33 cellular contexts compared by ENCODE assay signal in the genomic region with DNA sequence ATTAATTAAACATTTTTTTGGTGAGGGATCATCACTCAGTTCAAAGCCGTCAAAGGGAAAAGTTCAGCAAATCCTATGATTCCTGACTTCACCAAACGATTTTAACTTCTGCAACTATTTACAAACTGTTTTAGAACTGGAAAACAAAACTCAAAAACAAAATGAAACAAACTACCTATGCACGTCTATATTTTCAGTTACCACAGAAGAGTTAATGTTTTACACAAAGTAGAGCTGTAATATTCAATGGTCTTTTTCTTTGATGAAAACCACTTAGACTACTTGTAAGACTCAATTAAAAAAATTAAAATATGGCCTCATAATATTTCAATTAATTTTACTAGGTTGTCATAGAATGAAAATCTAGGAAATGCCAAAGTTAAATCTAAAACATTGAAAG.
A peak's percentile ranks its signal among the peaks of the same experiment; 100 is the strongest.
DNase-seq lines count a peak whose midpoint lies in the region; ATAC-seq and TF ChIP-seq lines count a peak whose summit lies in the region.
"Had no signal": no experiment of that assay in that cellular context is flagged by ENCODE, and none has a peak within 500 bp of the region (broad histone marks: within the 10 kb centered on the region; RNA-seq: fewer than 3 reads in every experiment).

No MANE protein-coding gene starts in this region.

- ATAC-seq in GM18861 (IDR thresholded peaks at IDR 0.05; ENCODE audit: unreplicated experiment) (peak; percentile 85), GM21381 (IDR thresholded peaks at IDR 0.05; ENCODE audit: unreplicated experiment) (peak; percentile 76), HG03097 (IDR thresholded peaks at IDR 0.05; ENCODE audit: low FRiP score, unreplicated experiment) (peak; percentile 84), HG03439 (IDR thresholded peaks at IDR 0.05; ENCODE audit: unreplicated experiment) (no peak), GM21576 (IDR thresholded peaks at IDR 0.05; ENCODE audit: unreplicated experiment) (no peak), HG02885 (IDR thresholded peaks at IDR 0.05; ENCODE audit: poor library complexity, unreplicated experiment) (no peak)
- ATAC-seq: activated T-cell treated with anti-CD3 and anti-CD28 coated beads, Interleukin-2, amount 50 U/mL, for 4 hours; gastrocnemius medialis; left lung; naive thymus-derived CD4-positive, alpha-beta T cell; stimulated activated naive B cell treated with anti-CD40 and anti-IgM and Interleukin-4, amounts not matched to agents 10 μg/mL and 1 μg/mL and 100 μg/mL, for 72 hours had no signal

- peaks cover 10% of the 10 kb centered on the region for H3K36me3 Mint-ChIP-seq in endodermal cell (ENCODE audit: low read depth)

- peaks cover 6% of the 10 kb centered on the region for H3K4me1 ChIP-seq in endodermal cell (ENCODE audit: control insufficient read depth, insufficient read depth, low read length)
- H3K4me1 ChIP-seq: gastrocnemius medialis, left lung, spleen, suprapubic skin had no signal

- no peaks in the 10 kb centered on the region for H3K27me3 ChIP-seq in endodermal cell (ENCODE audit: control insufficient read depth, insufficient read depth, low read length, poor library complexity, severe bottlenecking)
- H3K27me3 ChIP-seq: BE2C, cardiac muscle cell, gastrocnemius medialis, hepatocyte, left lung, right atrium auricular region, spleen, suprapubic skin had no signal

- H3K27me3 Mint-ChIP-seq in endodermal cell (ENCODE audit: insufficient read depth): no peaks in the 10 kb centered on the region
- H3K27me3 Mint-ChIP-seq: activated CD4-positive, alpha-beta T cell treated with anti-CD3 and anti-CD28 coated beads, Interleukin-2, amount 10 ng/mL, durations not matched to agents 24 days and 14 days; naive thymus-derived CD4-positive, alpha-beta T cell; stimulated activated naive B cell treated with anti-CD40 and anti-IgM and Interleukin-4, amounts not matched to agents 10 μg/mL and 1 μg/mL and 100 μg/mL, for 72 hours had no signal

- no peaks in the 10 kb centered on the region for H3K9me3 ChIP-seq in endodermal cell (ENCODE audit: control insufficient read depth, low read length)
- H3K9me3 ChIP-seq: BE2C, gastrocnemius medialis, left lung, right atrium auricular region, spleen, suprapubic skin had no signal

- no peak overlapping the region for H3K4me3 ChIP-seq in endodermal cell (ENCODE audit: low read length)
- H3K4me3 ChIP-seq: cardiac muscle cell, gastrocnemius medialis, GM23248, hepatocyte, left lung, right atrium auricular region, spleen, suprapubic skin had no signal

- H3K4me1 Mint-ChIP-seq in endodermal cell: peaks cover 15% of the 10 kb centered on the region
- H3K4me1 Mint-ChIP-seq: activated CD4-positive, alpha-beta T cell treated with anti-CD3 and anti-CD28 coated beads, Interleukin-2, amount 10 ng/mL, durations not matched to agents 24 days and 14 days had no signal

- no peak for DNase-seq in endodermal cell
- no peak for DNase-seq in D341Med (ENCODE audit: low spot score)
- DNase-seq: activated CD4-positive, alpha-beta T cell treated with anti-CD3 and anti-CD28 coated beads, Interleukin-2, amount 10 ng/mL, durations not matched to agents 24 days and 14 days; activated naive CD4-positive, alpha-beta T cell treated with Interleukin-2 at 50 U/mL for 16 hours; activated T-cell treated with anti-CD3 and anti-CD28 coated beads, Interleukin-2, amount 50 U/mL, for 4 hours; amygdala; BE2C; cortex of kidney; DND-41; gastrocnemius medialis; GM23248; left lung; naive thymus-derived CD4-positive, alpha-beta T cell; NCI-H1105 treated with DMSO at 0.1 percent for 48 hours; NCI-H2107; NCI-H446; NCI-H82; spleen; stimulated activated CD4-positive, alpha-beta T cell treated with anti-CD3 and anti-CD28 coated beads, Interleukin-2, amount 100 ng/mL, for 48 hours; stimulated activated naive B cell treated with anti-CD40 and anti-IgM and Interleukin-4, amounts not matched to agents 10 μg/mL and 1 μg/mL and 100 μg/mL, for 72 hours had no signal

- no peaks in the 10 kb centered on the region for H3K36me3 ChIP-seq in endodermal cell (ENCODE audit: control insufficient read depth, insufficient read depth, low read length)
- H3K36me3 ChIP-seq: BE2C, cardiac muscle cell, gastrocnemius medialis, right atrium auricular region, suprapubic skin had no signal

- no peaks in the 10 kb centered on the region for H3K9me3 Mint-ChIP-seq in endodermal cell
- H3K9me3 Mint-ChIP-seq: activated CD4-positive, alpha-beta T cell treated with anti-CD3 and anti-CD28 coated beads, Interleukin-2, amount 10 ng/mL, durations not matched to agents 24 days and 14 days; activated T-cell treated with anti-CD3 and anti-CD28 coated beads, Interleukin-2, amount 50 U/mL, for 4 hours; naive thymus-derived CD4-positive, alpha-beta T cell; T-helper 2 cell treated with Interferon-gamma antibody and Interleukin-4, amounts not matched to agents 5 μg/mL and 100 μg/mL, for 36 hours had no signal

- 80 to 93% methylated on average over 1 to 3 of the region's 3 CpGs for WGBS in endodermal cell (ENCODE audit: insufficient coverage in 1 of 2, insufficient read length in 1 of 2), 2 experiments

- H3K4me3 Mint-ChIP-seq in endodermal cell: no peak overlapping the region
- H3K4me3 Mint-ChIP-seq: activated CD4-positive, alpha-beta T cell treated with anti-CD3 and anti-CD28 coated beads, Interleukin-2, amount 10 ng/mL, durations not matched to agents 24 days and 14 days; activated T-cell treated with anti-CD3 and anti-CD28 coated beads, Interleukin-2, amount 50 U/mL, for 4 hours; mesothelial cell of epicardium; naive thymus-derived CD4-positive, alpha-beta T cell; stimulated activated naive B cell treated with anti-CD40 and anti-IgM and Interleukin-4, amounts not matched to agents 10 μg/mL and 1 μg/mL and 100 μg/mL, for 72 hours; T-helper 2 cell treated with Interferon-gamma antibody and Interleukin-4, amounts not matched to agents 5 μg/mL and 100 μg/mL, for 36 hours had no signal

- no peak for TF ChIP-seq CTCF in endodermal cell (conservative IDR thresholded peaks at IDR 0.05)

- H3K9ac ChIP-seq in endodermal cell (ENCODE audit: extremely low read depth, low read length, poor library complexity, severe bottlenecking): no peak overlapping the region
- H3K9ac ChIP-seq: GM23248 had no signal

- no peak overlapping the region for H3K27ac ChIP-seq in endodermal cell (ENCODE audit: low read depth, low read length)
- H3K27ac ChIP-seq: cardiac muscle cell, gastrocnemius medialis, GM23248, hepatocyte, left lung, right atrium auricular region, spleen, suprapubic skin, VCaP had no signal

- peak overlapping the region; percentile 78 for H3K27ac Mint-ChIP-seq in endodermal cell
- H3K27ac Mint-ChIP-seq: activated CD4-positive, alpha-beta T cell treated with anti-CD3 and anti-CD28 coated beads, Interleukin-2, amount 10 ng/mL, durations not matched to agents 24 days and 14 days; naive thymus-derived CD4-positive, alpha-beta T cell; stimulated activated naive B cell treated with anti-CD40 and anti-IgM and Interleukin-4, amounts not matched to agents 10 μg/mL and 1 μg/mL and 100 μg/mL, for 72 hours; T-helper 2 cell treated with Interferon-gamma antibody and Interleukin-4, amounts not matched to agents 5 μg/mL and 100 μg/mL, for 36 hours had no signal

Comparison
In these comparisons a context has a peak if more than half of its experiments do, and no peak if none do; other contexts are left out.
1. ATAC-seq: peak in GM18861 (single experiment), GM21381 (single experiment) and HG03097 (single experiment); none in HG03439 (single experiment), GM21576 (single experiment) and HG02885 (single experiment).